ENCODE assay signal across 18 cellular contexts in the genomic region with DNA sequence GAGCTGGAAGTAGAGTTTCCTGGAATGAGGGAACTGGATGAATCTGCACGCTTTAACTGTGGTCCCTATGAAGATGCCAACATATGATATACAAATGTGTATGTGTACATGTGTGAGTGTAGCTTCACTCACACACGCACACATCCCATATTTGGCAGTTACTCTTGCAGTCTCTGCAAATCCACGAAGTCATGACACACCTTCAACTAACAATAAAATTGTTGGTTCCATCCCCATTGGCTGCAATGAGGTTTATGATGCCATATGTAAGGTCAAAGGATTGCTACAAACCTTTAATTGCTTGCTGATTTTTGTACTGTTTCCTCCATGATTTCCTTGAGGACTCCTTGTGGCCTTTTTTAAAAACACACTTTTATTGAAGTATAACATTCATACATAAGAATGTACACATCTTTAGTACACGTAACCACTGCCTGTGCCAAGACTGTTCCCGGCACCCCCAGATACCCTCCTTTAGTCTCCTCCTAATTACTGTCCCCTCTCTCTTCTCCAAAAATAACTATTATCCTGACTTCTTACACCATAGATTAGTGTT. TPM values are rescaled to one million over a fixed set of nuclear protein-coding genes. Genes with fewer than 3 reads are reported as not detected.
A peak's percentile ranks its signal among the peaks of the same experiment; 100 is the strongest.
DNase-seq lines count a peak whose midpoint lies in the region; FAIRE-seq and TF ChIP-seq lines count a peak whose summit lies in the region.
"Had no signal": no experiment of that assay in that cellular context is flagged by ENCODE, and none has a peak within 500 bp of the region (broad histone marks: within the 10 kb centered on the region; RNA-seq: fewer than 3 reads in every experiment).

No MANE protein-coding gene starts in this region.

- no peaks in the 10 kb centered on the region for H4K20me1 ChIP-seq in OCI-LY1 (ENCODE audit: insufficient read depth, low read length)

- no peak overlapping the region for H2AFZ ChIP-seq in OCI-LY1 (ENCODE audit: low read length)

- H3K79me2 ChIP-seq in OCI-LY1 (ENCODE audit: insufficient read depth, low read length), result no peaks in the 10 kb centered on the region

- FAIRE-seq in GM12891 (lab: Jason Lieb, UNC) (peak; percentile 83), small intestine (lab: Jason Lieb, UNC) (no peak)

- H3K4me3 ChIP-seq in OCI-LY1 (ENCODE audit: low read depth, low read length, poor library complexity, severe bottlenecking) (no peak overlapping the region), small intestine (ENCODE audit: low read depth in 1 of 2, low read length in 2 of 2) (peak overlapping the region in 1 of 2 donors; percentile 26)
- H3K4me3 ChIP-seq: gastrocnemius medialis, MG63, SK-N-MC had no signal

- no peak overlapping the region for H3K9ac ChIP-seq in OCI-LY1 (ENCODE audit: low read length)

- no peak for DNase-seq in GM12891 (ENCODE audit: insufficient read length, low spot score)
- DNase-seq in dermis blood vessel endothelial cell, result peak; percentile 7
- DNase-seq in small intestine, result peak; percentile 89
- no peak for DNase-seq in NCI-H2196 treated with DMSO at 0.1 percent for 48 hours (lab: John Stamatoyannopoulos, UW; ENCODE audit: unreplicated experiment)
- no peak for DNase-seq in ecto neural progenitor cell (ENCODE audit: low spot score)
- DNase-seq in amniotic stem cell (lab: John Stamatoyannopoulos, UW), result no peak
- DNase-seq: activated naive CD4-positive, alpha-beta T cell treated with anti-CD3 and anti-CD28 coated beads for 36 hours; activated T-cell treated with anti-CD3 and anti-CD28 coated beads, Interleukin-2, amount 50 U/mL, for 4 hours; gastrocnemius medialis; H7; left cardiac atrium; MG63; NCI-H146; NCI-H748 treated with DMSO at 0.1 percent for 48 hours; stimulated activated CD4-positive, alpha-beta T cell treated with anti-CD3 and anti-CD28 coated beads, Interleukin-12 subunit alpha, Interleukin-12 subunit beta, amount 100 ng/mL, for 4 hours; T1000 had no signal

- H3K36me3 ChIP-seq in OCI-LY1 (ENCODE audit: insufficient read depth, low read length), result no peaks in the 10 kb centered on the region
- no peaks in the 10 kb centered on the region for H3K36me3 ChIP-seq in small intestine (ENCODE audit: control insufficient read depth in 2 of 2, insufficient read depth in 2 of 2, low read length in 2 of 2)
- H3K36me3 ChIP-seq: gastrocnemius medialis, MG63 had no signal

- H3K27me3 ChIP-seq in OCI-LY1 (ENCODE audit: insufficient read depth, low read length) (no peaks in the 10 kb centered on the region), small intestine (ENCODE audit: control insufficient read depth in 2 of 2, insufficient read depth in 2 of 2, low read length in 2 of 2) (no peaks in the 10 kb centered on the region)
- H3K27me3 ChIP-seq: gastrocnemius medialis had no signal

- TF ChIP-seq POLR2A in GM12891 (IDR thresholded peaks at IDR 0.05; ENCODE audit: low read depth, low read length), result no peak

- no peaks in the 10 kb centered on the region for H3F3A ChIP-seq in OCI-LY1 (ENCODE audit: insufficient read depth, low read length)

- TF ChIP-seq CTCF in OCI-LY1 (IDR thresholded peaks at IDR 0.05; ENCODE audit: low read length), result peak; percentile 13; the same call in 1 of the 2 replicates

- H3K27ac ChIP-seq in OCI-LY1 (ENCODE audit: low read depth, low read length, poor library complexity, severe bottlenecking), result no peak overlapping the region
- peak overlapping the region; percentile 78 to 83 for H3K27ac ChIP-seq in small intestine (ENCODE audit: low read depth in 1 of 2, low read length in 1 of 2)
- H3K27ac ChIP-seq: gastrocnemius medialis, SK-N-MC had no signal

- WGBS in small intestine, 3 donors, result 21 to 59% (median 50%) methylated on average over 5 of the region's 5 CpGs

- H3K9me3 ChIP-seq in OCI-LY1 (ENCODE audit: low read length), result no peaks in the 10 kb centered on the region
- no peaks in the 10 kb centered on the region for H3K9me3 ChIP-seq in small intestine (ENCODE audit: control insufficient read depth, low read depth)
- H3K9me3 ChIP-seq: gastrocnemius medialis, MG63 had no signal

- no peak overlapping the region for H3K4me2 ChIP-seq in OCI-LY1 (ENCODE audit: low read length)

- H3K9me2 ChIP-seq in OCI-LY1 (ENCODE audit: low read depth, low read length), result no peaks in the 10 kb centered on the region

- H3K4me1 ChIP-seq in OCI-LY1 (ENCODE audit: insufficient read depth, low read length, severe bottlenecking) (no peaks in the 10 kb centered on the region), small intestine (ENCODE audit: control insufficient read depth in 2 of 2, insufficient read depth in 1 of 2, low read depth in 1 of 2, low read length in 1 of 2) (peaks cover 2 to 3% of the 10 kb centered on the region in 2 donors)
- H3K4me1 ChIP-seq: gastrocnemius medialis had no signal

TF ChIP-seq in GM12891, 5 proteins besides CTCF, POLR2A, EP300 and RAD21:
- no peak for TF ChIP-seq PAX5 (IDR thresholded peaks at IDR 0.05; ENCODE audit: insufficient read depth, low read length, severe bottlenecking)

RNA-seq across cellular contexts. Expression of a gene that starts 22.0 kb away (rescaled TPM):
- polyA plus RNA-seq in GM12891 (2012; ENCODE audit: low read depth, missing spikeins), result 12.2 TPM
- 48.8 and 64.4 TPM in 2 replicates for total RNA-seq in dermis blood vessel endothelial cell
- 10 to 100 TPM; 62.9 to 75.6 (median 71.6) TPM for polyA plus RNA-seq in small intestine

Comparison
In these comparisons a context has a peak if more than half of its experiments do, and no peak if none do; other contexts are left out.
1. DNase-seq: peak in dermis blood vessel endothelial cell (single experiment) and small intestine (single experiment); none in GM12891 (single experiment), NCI-H2196 treated with DMSO at 0.1 percent for 48 hours (single experiment), ecto neural progenitor cell (single experiment) and amniotic stem cell (single experiment).